7 cellular contexts compared by ENCODE assay signal in genomic region chr14:99186336-99186735, GRCh38.
DNase-seq lines count a peak whose midpoint lies in the region; ATAC-seq lines count a peak whose summit lies in the region.
"Not testable (repeated sequence)": the region's sequence is repeated elsewhere in the genome, so short reads cannot be mapped to it uniquely, and the experiment has no call there.

No MANE protein-coding gene starts in this region.

- H3K9me3 ChIP-seq in SK-N-MC (ENCODE audit: low read depth, low read length) = not testable (repeated sequence)

- not testable (repeated sequence) for H3K9ac ChIP-seq in SK-N-MC (ENCODE audit: insufficient read length)

- peak overlapping the region; percentile 85 for H3K27ac ChIP-seq in SK-N-MC

- peaks cover 96% of the 10 kb centered on the region for H3K4me1 Mint-ChIP-seq in activated T-cell treated with anti-CD3 and anti-CD28 coated beads, Interleukin-2, amount 50 U/mL, for 72 hours (ENCODE audit: low read depth)
- H3K4me1 Mint-ChIP-seq in activated naive CD4-positive, alpha-beta T cell treated with anti-CD3 and anti-CD28 coated beads, Interleukin-2, amount 50 U/mL, for 24 hours = peaks cover 94% of the 10 kb centered on the region
- peaks cover 87 to 93% of the 10 kb centered on the region in 2 donors for H3K4me1 Mint-ChIP-seq in effector memory CD8-positive, alpha-beta T cell (ENCODE audit: low read depth in 2 of 2)

- H3K4me3 ChIP-seq in SK-N-MC = not testable (repeated sequence)

- not testable (repeated sequence) for DNase-seq in SK-N-MC (ENCODE audit: low read depth, low spot score); activated T-cell treated with anti-CD3 and anti-CD28 coated beads, Interleukin-2, amount 50 U/mL, for 72 hours; effector memory CD8-positive, alpha-beta T cell
- peak; percentile 10 for DNase-seq in activated CD4-positive, alpha-beta T cell treated with anti-CD3 and anti-CD28 coated beads for 48 hours
- DNase-seq in activated CD8-positive, alpha-beta memory T cell treated with anti-CD3 and anti-CD28 coated beads for 24 hours = peak; percentile 59
- DNase-seq in putamen (ENCODE audit: low spot score) = peak; percentile 37

- H3K4me3 Mint-ChIP-seq in activated T-cell treated with anti-CD3 and anti-CD28 coated beads, Interleukin-2, amount 50 U/mL, for 72 hours = peak overlapping the region; percentile 82 to 98
- peak overlapping the region; percentile 86 for H3K4me3 Mint-ChIP-seq in activated naive CD4-positive, alpha-beta T cell treated with anti-CD3 and anti-CD28 coated beads, Interleukin-2, amount 50 U/mL, for 24 hours
- peak overlapping the region; percentile 76 to 89 for H3K4me3 Mint-ChIP-seq in effector memory CD8-positive, alpha-beta T cell

- H3K9me3 Mint-ChIP-seq in activated T-cell treated with anti-CD3 and anti-CD28 coated beads, Interleukin-2, amount 50 U/mL, for 72 hours; activated naive CD4-positive, alpha-beta T cell treated with anti-CD3 and anti-CD28 coated beads, Interleukin-2, amount 50 U/mL, for 24 hours; effector memory CD8-positive, alpha-beta T cell: not testable (repeated sequence)

- peak overlapping the region; percentile 77 for H3K27ac Mint-ChIP-seq in activated T-cell treated with anti-CD3 and anti-CD28 coated beads, Interleukin-2, amount 50 U/mL, for 72 hours
- peak overlapping the region; percentile 99 for H3K27ac Mint-ChIP-seq in activated naive CD4-positive, alpha-beta T cell treated with anti-CD3 and anti-CD28 coated beads, Interleukin-2, amount 50 U/mL, for 24 hours
- peak overlapping the region; percentile 92 to 99 for H3K27ac Mint-ChIP-seq in effector memory CD8-positive, alpha-beta T cell

- H3K36me3 ChIP-seq in SK-N-MC (ENCODE audit: insufficient read depth, low read length) = peaks cover 88% of the 10 kb centered on the region

- not testable (repeated sequence) for H3K27me3 Mint-ChIP-seq in activated T-cell treated with anti-CD3 and anti-CD28 coated beads, Interleukin-2, amount 50 U/mL, for 72 hours (ENCODE audit: low read depth); activated naive CD4-positive, alpha-beta T cell treated with anti-CD3 and anti-CD28 coated beads, Interleukin-2, amount 50 U/mL, for 24 hours; effector memory CD8-positive, alpha-beta T cell

- H3K36me3 Mint-ChIP-seq in activated T-cell treated with anti-CD3 and anti-CD28 coated beads, Interleukin-2, amount 50 U/mL, for 72 hours (ENCODE audit: insufficient read depth in 2 of 2) = peaks cover 3 to 21% of the 10 kb centered on the region in 2 donors
- H3K36me3 Mint-ChIP-seq in activated naive CD4-positive, alpha-beta T cell treated with anti-CD3 and anti-CD28 coated beads, Interleukin-2, amount 50 U/mL, for 24 hours = not testable (repeated sequence)
- peaks cover 63% of the 10 kb centered on the region for H3K36me3 Mint-ChIP-seq in effector memory CD8-positive, alpha-beta T cell (ENCODE audit: insufficient read depth)

- ATAC-seq in activated T-cell treated with anti-CD3 and anti-CD28 coated beads, Interleukin-2, amount 50 U/mL, for 72 hours (replicated peaks in 1 of 2); effector memory CD8-positive, alpha-beta T cell (replicated peaks): not testable (repeated sequence)
